In genomic region chr20:32975698-32976674, GRCh38 we compare ENCODE assay signal across 17 cellular contexts. TPM values are rescaled to one million over a fixed set of nuclear protein-coding genes. Genes with fewer than 3 reads are reported as not detected.
A peak's percentile ranks its signal among the peaks of the same experiment; 100 is the strongest.
DNase-seq lines count a peak whose midpoint lies in the region; ATAC-seq and TF ChIP-seq lines count a peak whose summit lies in the region.
"Had no signal": no experiment of that assay in that cellular context is flagged by ENCODE, and none has a peak within 500 bp of the region (broad histone marks: within the 10 kb centered on the region; RNA-seq: fewer than 3 reads in every experiment).

No MANE protein-coding gene starts in this region.

- H3K9me3 ChIP-seq in BLaER1 = no peaks in the 10 kb centered on the region
- H3K9me3 ChIP-seq in GM23248 (ENCODE audit: low read depth) = no peaks in the 10 kb centered on the region

- peak overlapping the region; percentile 52 for H3K27ac Mint-ChIP-seq in memory B cell
- H3K27ac Mint-ChIP-seq: CD14-positive monocyte had no signal

- in situ Hi-C loops in GM23248 (cut with MboI) = no loop called here

- H4K20me1 ChIP-seq in BLaER1 (no peaks in the 10 kb centered on the region), GM23248 (ENCODE audit: insufficient read depth) (no peaks in the 10 kb centered on the region)

- POLR2A ChIA-PET in GM10248 (lab: Yijun Ruan, JAX) = no interaction called here

- no peaks in the 10 kb centered on the region for H3K79me2 ChIP-seq in GM23248 (ENCODE audit: insufficient read depth)

- H3K36me3 Mint-ChIP-seq in memory B cell = peaks cover 2% of the 10 kb centered on the region
- H3K36me3 Mint-ChIP-seq: CD14-positive monocyte had no signal

- H3K27me3 Mint-ChIP-seq in memory B cell = no peaks in the 10 kb centered on the region
- H3K27me3 Mint-ChIP-seq: stimulated activated naive CD8-positive, alpha-beta T cell treated with anti-CD3 and anti-CD28 coated beads, Interleukin-15, amount 100 ng/mL, for 72 hours had no signal

- 40 to 45% methylated on average over 12 to 14 of the region's 15 CpGs for WGBS in GM23248 (ENCODE audit: low coverage in 1 of 2, low lambda C conversion rate in 2 of 2, missing lambda C conversion rate in 2 of 2), 2 experiments

- peaks cover 3% of the 10 kb centered on the region for H3K9me3 Mint-ChIP-seq in memory B cell

- H3K27ac ChIP-seq in BLaER1 = peak overlapping the region; percentile 97
- H3K27ac ChIP-seq in GM23248 = no peak overlapping the region

- no peaks in the 10 kb centered on the region for H3K27me3 ChIP-seq in BLaER1
- H3K27me3 ChIP-seq in GM23248 (replicated peaks; ENCODE audit: insufficient read depth) = peaks cover 8% of the 10 kb centered on the region

- no peaks in the 10 kb centered on the region for H3F3A ChIP-seq in GM23248 (ENCODE audit: insufficient read depth)

- peak overlapping the region; percentile 49; the same call in 1 of the 2 replicates for H3K9ac ChIP-seq in BLaER1
- no peak overlapping the region for H3K9ac ChIP-seq in GM23248

- ATAC-seq in memory B cell (ENCODE audit: low read depth) (no peak), HG02884 (IDR thresholded peaks at IDR 0.05; ENCODE audit: unreplicated experiment) (no peak)
- ATAC-seq: stimulated activated naive CD8-positive, alpha-beta T cell treated with anti-CD3 and anti-CD28 coated beads, Interleukin-15, amount 100 ng/mL, for 72 hours had no signal

- no peak for TF ChIP-seq CTCF in GM10248 (IDR thresholded peaks at IDR 0.05; ENCODE audit: control extremely low read depth, extremely low read depth, low read depth, missing control alignments)

- H3K36me3 ChIP-seq in BLaER1 (no peaks in the 10 kb centered on the region), GM23248 (ENCODE audit: low read depth) (no peaks in the 10 kb centered on the region)

- H3K4me2 ChIP-seq in BLaER1 (peak overlapping the region; percentile 99), GM23248 (ENCODE audit: unreplicated experiment) (no peak overlapping the region)

- H2AFZ ChIP-seq in GM23248 = no peak overlapping the region

- no peaks in the 10 kb centered on the region for H3K9me2 ChIP-seq in GM23248 (ENCODE audit: insufficient read depth)

- peaks cover 100% of the 10 kb centered on the region for H3K4me1 ChIP-seq in BLaER1
- no peaks in the 10 kb centered on the region for H3K4me1 ChIP-seq in GM23248 (ENCODE audit: insufficient read depth)

- DNase-seq in GM10248 (ENCODE audit: extremely low spot score) = peak; percentile 5
- DNase-seq in activated T-cell treated with anti-CD3 and anti-CD28 coated beads, Interleukin-2, amount 50 U/mL, for 48 hours = peak; percentile 13 to 15
- DNase-seq in memory B cell (ENCODE audit: low spot score in 2 of 2) = no peak
- no peak for DNase-seq in NCI-H146 treated with DMSO at 0.1 percent for 48 hours (lab: John Stamatoyannopoulos, UW; ENCODE audit: unreplicated experiment)
- DNase-seq in NCI-H1417 (lab: John Stamatoyannopoulos, UW) = no peak
- no peak for DNase-seq in GM23248
- DNase-seq: activated CD4-positive, CD25-positive, alpha-beta regulatory T cell; midbrain; NCI-H1105; NCI-H526; retina; RPMI8226; stimulated activated CD4-positive, alpha-beta T cell treated with anti-CD3 and anti-CD28 coated beads, Interleukin-2, amount 100 ng/mL, for 48 hours had no signal

- H3K4me3 ChIP-seq in BLaER1 = no peak overlapping the region
- H3K4me3 ChIP-seq in GM23248 = no peak overlapping the region

- peaks cover 9% of the 10 kb centered on the region for H3K4me1 Mint-ChIP-seq in memory B cell
- H3K4me1 Mint-ChIP-seq: CD14-positive monocyte had no signal

- H3K4me3 Mint-ChIP-seq in memory B cell = no peak overlapping the region
- H3K4me3 Mint-ChIP-seq: CD14-positive monocyte; stimulated activated naive CD8-positive, alpha-beta T cell treated with anti-CD3 and anti-CD28 coated beads, Interleukin-15, amount 100 ng/mL, for 72 hours had no signal

- CTCF ChIA-PET in GM10248 (lab: Yijun Ruan, JAX) = interaction anchor here (1.0 to 2.2 kb wide), 3 partner anchors 9 to 11 kb away, joined by 3 to 6 read pairs (median 4); no protein-coding TSS in a partner anchor

RNA-seq across cellular contexts. Expression of gene SUN5, which starts 28.2 kb away (rescaled TPM):
- total RNA-seq in GM23248 (2014; rRNA removed; shearing (Covaris generic)) = not detected in 2 replicates
- polyA plus RNA-seq in GM23248 (2016; fragmentation: Nextera tagmentation; extraction: Ambion mirVana) = not detected in 2 replicates
- polyA plus RNA-seq: CD14-positive monocyte had no signal

RNA-seq across cellular contexts. Expression of gene BPIFB2, which starts 31.5 kb away (rescaled TPM):
- not detected in 2 replicates for total RNA-seq in GM23248 (2014; rRNA removed; shearing (Covaris generic))
- not detected in 2 replicates for polyA plus RNA-seq in GM23248 (2016; fragmentation: Nextera tagmentation; extraction: Ambion mirVana)
- polyA plus RNA-seq: CD14-positive monocyte had no signal

RNA-seq across cellular contexts. Expression of gene BPIFB6, which starts 55.5 kb away (rescaled TPM):
- total RNA-seq in GM23248 (2014; rRNA removed; shearing (Covaris generic)) = not detected in 2 replicates
- not detected in 2 replicates for polyA plus RNA-seq in GM23248 (2016; fragmentation: Nextera tagmentation; extraction: Ambion mirVana)
- polyA plus RNA-seq: CD14-positive monocyte had no signal

Comparison
In these comparisons a context has a peak if more than half of its experiments do, and no peak if none do; other contexts are left out.
1. DNase-seq: peak in GM10248 (single experiment) and activated T-cell treated with anti-CD3 and anti-CD28 coated beads, Interleukin-2, amount 50 U/mL, for 48 hours (2 of 2); none in memory B cell (0 of 2), NCI-H146 treated with DMSO at 0.1 percent for 48 hours (single experiment), NCI-H1417 (0 of 3) and GM23248 (single experiment).